17 cellular contexts compared by ENCODE assay signal in the genomic region with DNA sequence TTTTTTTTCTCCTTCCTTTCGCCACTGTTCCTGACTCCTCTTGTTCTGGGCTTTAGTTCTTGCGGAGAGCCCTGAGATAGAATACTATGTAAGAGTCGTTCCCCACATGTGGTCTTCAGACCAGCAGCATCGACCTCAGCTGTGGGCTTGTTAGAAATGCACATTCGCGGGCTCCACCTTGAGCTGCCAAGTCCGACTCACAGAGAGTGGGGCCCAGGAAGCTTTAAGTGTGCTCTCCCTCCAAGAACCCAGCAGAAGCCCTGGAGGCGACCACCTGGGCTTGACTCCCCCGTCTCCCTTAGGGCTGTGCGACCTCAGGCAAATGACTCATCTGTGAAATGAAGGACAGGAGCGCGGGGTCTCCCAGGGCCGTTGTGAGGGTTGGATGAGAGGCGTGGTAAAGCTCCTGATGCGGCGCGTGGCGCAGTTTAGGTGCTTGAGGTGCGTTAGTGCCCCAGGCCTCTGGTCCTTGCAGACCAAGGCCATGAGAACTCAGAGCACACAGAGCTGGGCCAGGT. TPM values are rescaled to one million over a fixed set of nuclear protein-coding genes. Genes with fewer than 3 reads are reported as not detected.
DNase-seq lines count a peak whose midpoint lies in the region; ATAC-seq and TF ChIP-seq lines count a peak whose summit lies in the region.
"Had no signal": no experiment of that assay in that cellular context is flagged by ENCODE, and none has a peak within 500 bp of the region (broad histone marks: within the 10 kb centered on the region; RNA-seq: fewer than 3 reads in every experiment).

No MANE protein-coding gene starts in this region.

- no peaks in the 10 kb centered on the region for H3K27me3 ChIP-seq in heart left ventricle
- H3K27me3 ChIP-seq: BLaER1 had no signal

- peak; percentile 50 for DNase-seq in Right ventricle myocardium inferior (ENCODE audit: missing footprints)
- no peak for DNase-seq in heart left ventricle
- no peak for DNase-seq in endothelial cell (ENCODE audit: low spot score)
- no peak for DNase-seq in progenitor cell of endocrine pancreas (ENCODE audit: low spot score, unreplicated experiment)
- DNase-seq in dedifferentiated amniotic fluid mesenchymal stem cell (ENCODE audit: extremely low spot score) = no peak
- no peak for DNase-seq in GM10266 (ENCODE audit: extremely low spot score)
- DNase-seq in activated CD4-positive, alpha-beta memory T cell treated with anti-CD3 and anti-CD28 coated beads, Interleukin-2, amount 10 ng/mL, durations not matched to agents 7 days and 5 days = no peak
- DNase-seq: 8988T; CD4-positive, alpha-beta memory T cell; DMS153; DMS79; GDM1; IMR-90 had no signal

- H3K27ac ChIP-seq in heart left ventricle = no peak overlapping the region
- H3K27ac ChIP-seq: BLaER1 had no signal

- POLR2A ChIA-PET in activated CD4-positive, alpha-beta memory T cell treated with anti-CD3 and anti-CD28 coated beads, Interleukin-2, amount 10 ng/mL, durations not matched to agents 7 days and 5 days (lab: Charles Lee) = no interaction called here

- 90 to 95% (median 91%) methylated on average over 19 of the region's 19 CpGs for WGBS in heart left ventricle, 4 donors

- intact Hi-C loops in Right ventricle myocardium inferior (cut with DNase I) (no loop called here), heart left ventricle (cut with DNase I) (no loop called here)

- no peak for TF ChIP-seq CTCF in heart left ventricle (IDR thresholded peaks at IDR 0.05)
- TF ChIP-seq CTCF in endothelial cell (IDR thresholded peaks at IDR 0.05; ENCODE audit: unreplicated experiment) = no peak
- TF ChIP-seq CTCF in progenitor cell of endocrine pancreas (IDR thresholded peaks at IDR 0.05; ENCODE audit: unreplicated experiment) = no peak
- TF ChIP-seq CTCF in GM10266 (IDR thresholded peaks at IDR 0.05; ENCODE audit: control insufficient read depth, insufficient read depth, low read depth, missing control alignments) = no peak

- H3K9me3 ChIP-seq in heart left ventricle = no peaks in the 10 kb centered on the region
- H3K9me3 ChIP-seq: BLaER1, HAP-1 had no signal

- H3K36me3 Mint-ChIP-seq in endothelial cell (ENCODE audit: low read depth, unreplicated experiment) (peaks cover 34% of the 10 kb centered on the region), progenitor cell of endocrine pancreas (ENCODE audit: insufficient read depth) (peaks cover 16% of the 10 kb centered on the region)
- peaks cover 44% of the 10 kb centered on the region for H3K36me3 Mint-ChIP-seq in activated CD4-positive, alpha-beta memory T cell treated with anti-CD3 and anti-CD28 coated beads, Interleukin-2, amount 10 ng/mL, durations not matched to agents 7 days and 5 days (ENCODE audit: low read depth)

- H3K27me3 Mint-ChIP-seq in endothelial cell (ENCODE audit: unreplicated experiment) = peaks cover 2% of the 10 kb centered on the region
- no peaks in the 10 kb centered on the region for H3K27me3 Mint-ChIP-seq in progenitor cell of endocrine pancreas
- no peaks in the 10 kb centered on the region for H3K27me3 Mint-ChIP-seq in activated CD4-positive, alpha-beta memory T cell treated with anti-CD3 and anti-CD28 coated beads, Interleukin-2, amount 10 ng/mL, durations not matched to agents 7 days and 5 days
- H3K27me3 Mint-ChIP-seq: CD4-positive, alpha-beta memory T cell had no signal

- H3K27ac Mint-ChIP-seq in endothelial cell (ENCODE audit: unreplicated experiment) (no peak overlapping the region), progenitor cell of endocrine pancreas (peak overlapping the region; percentile 22)
- no peak overlapping the region for H3K27ac Mint-ChIP-seq in activated CD4-positive, alpha-beta memory T cell treated with anti-CD3 and anti-CD28 coated beads, Interleukin-2, amount 10 ng/mL, durations not matched to agents 7 days and 5 days
- H3K27ac Mint-ChIP-seq: CD14-positive monocyte had no signal

- H3K9me3 Mint-ChIP-seq in endothelial cell (ENCODE audit: unreplicated experiment) (no peaks in the 10 kb centered on the region), progenitor cell of endocrine pancreas (ENCODE audit: low read depth) (no peaks in the 10 kb centered on the region)
- H3K9me3 Mint-ChIP-seq in activated CD4-positive, alpha-beta memory T cell treated with anti-CD3 and anti-CD28 coated beads, Interleukin-2, amount 10 ng/mL, durations not matched to agents 7 days and 5 days = no peaks in the 10 kb centered on the region
- H3K9me3 Mint-ChIP-seq: CD4-positive, alpha-beta memory T cell had no signal

- H3K4me3 Mint-ChIP-seq in endothelial cell (ENCODE audit: unreplicated experiment) = peak overlapping the region; percentile 63
- H3K4me3 Mint-ChIP-seq in progenitor cell of endocrine pancreas (ENCODE audit: low read depth) = no peak overlapping the region
- H3K4me3 Mint-ChIP-seq in activated CD4-positive, alpha-beta memory T cell treated with anti-CD3 and anti-CD28 coated beads, Interleukin-2, amount 10 ng/mL, durations not matched to agents 7 days and 5 days = no peak overlapping the region
- H3K4me3 Mint-ChIP-seq: CD14-positive monocyte; CD4-positive, alpha-beta memory T cell had no signal

- H3K4me1 Mint-ChIP-seq in endothelial cell (ENCODE audit: unreplicated experiment) = no peaks in the 10 kb centered on the region
- peaks cover 5% of the 10 kb centered on the region for H3K4me1 Mint-ChIP-seq in progenitor cell of endocrine pancreas (ENCODE audit: low read depth)
- peaks cover 7% of the 10 kb centered on the region for H3K4me1 Mint-ChIP-seq in activated CD4-positive, alpha-beta memory T cell treated with anti-CD3 and anti-CD28 coated beads, Interleukin-2, amount 10 ng/mL, durations not matched to agents 7 days and 5 days
- H3K4me1 Mint-ChIP-seq: CD14-positive monocyte had no signal

- TF ChIP-seq POLR2A in heart left ventricle (IDR thresholded peaks at IDR 0.05) = no peak

- no peaks in the 10 kb centered on the region for H3K4me1 ChIP-seq in heart left ventricle
- H3K4me1 ChIP-seq: BLaER1, HAP-1 had no signal

- no peak overlapping the region for H3K4me3 ChIP-seq in heart left ventricle
- H3K4me3 ChIP-seq: BLaER1, HAP-1 had no signal

- peaks cover 0 to 100% (median 97%) of the 10 kb centered on the region in 9 donors for H3K36me3 ChIP-seq in heart left ventricle

- CTCF ChIA-PET in activated CD4-positive, alpha-beta memory T cell treated with anti-CD3 and anti-CD28 coated beads, Interleukin-2, amount 10 ng/mL, durations not matched to agents 7 days and 5 days (lab: Charles Lee) = interaction anchor here (1.7 kb wide), 1 partner anchor 28 kb away, joined by 5 read pairs; no protein-coding TSS in a partner anchor

- ATAC-seq in Right ventricle myocardium inferior (no peak), heart left ventricle (no peak), HG03108 (IDR thresholded peaks at IDR 0.05; ENCODE audit: unreplicated experiment) (no peak)

RNA-seq across cellular contexts. Expression of a gene that starts 18.8 kb away (rescaled TPM):
- total RNA-seq in Right ventricle myocardium inferior (73.1 TPM), heart left ventricle (10 to 100 TPM; 53.2 to 74.8 (median 68.5) TPM), endothelial cell (ENCODE audit: unreplicated experiment) (81.6 TPM), progenitor cell of endocrine pancreas (50.9 and 53.7 TPM in 2 replicates)
- polyA plus RNA-seq in heart left ventricle = 10 to 100 TPM; 32.5 to 54.7 TPM
- total RNA-seq in activated CD4-positive, alpha-beta memory T cell treated with anti-CD3 and anti-CD28 coated beads, Interleukin-2, amount 10 ng/mL, durations not matched to agents 7 days and 5 days = 10 to 100 TPM; 41.9 to 42.4 TPM

RNA-seq across cellular contexts. Expression of a gene that starts 50.0 kb away (rescaled TPM):
- total RNA-seq in Right ventricle myocardium inferior = 197 TPM
- 100 to 1,000 TPM in 5 of 9 donors, 10 to 100 TPM in 4; 73.8 to 172 (median 116) TPM for total RNA-seq in heart left ventricle
- polyA plus RNA-seq in heart left ventricle = 10 to 100 TPM; 54.9 to 63.5 TPM
- total RNA-seq in endothelial cell (ENCODE audit: unreplicated experiment) = 105 TPM
- 10.6 and 11.8 TPM in 2 replicates for total RNA-seq in progenitor cell of endocrine pancreas
- total RNA-seq in activated CD4-positive, alpha-beta memory T cell treated with anti-CD3 and anti-CD28 coated beads, Interleukin-2, amount 10 ng/mL, durations not matched to agents 7 days and 5 days = 10 to 100 TPM; 41.5 to 42.0 TPM

RNA-seq across cellular contexts. Expression of a gene that starts 50.5 kb away (rescaled TPM):
- total RNA-seq in Right ventricle myocardium inferior (0.46 TPM), heart left ventricle (1 to 10 TPM in 1 of 9 donors, under 1 TPM in 3, not detected in 5; 0.16 to 1.9 (median 0.23) TPM), endothelial cell (ENCODE audit: unreplicated experiment) (18.3 TPM), progenitor cell of endocrine pancreas (11.4 and 12.2 TPM in 2 replicates)
- under 1 TPM; 0.11 to 0.18 TPM for polyA plus RNA-seq in heart left ventricle
- under 1 TPM in 1 of 2 experiments, not detected in 1; 0.08 TPM for total RNA-seq in activated CD4-positive, alpha-beta memory T cell treated with anti-CD3 and anti-CD28 coated beads, Interleukin-2, amount 10 ng/mL, durations not matched to agents 7 days and 5 days
- total RNA-seq: CD4-positive, alpha-beta memory T cell had no signal
- polyA plus RNA-seq: CD14-positive monocyte; CD4-positive, alpha-beta memory T cell had no signal
